ENCODE assay signal across 1 cellular context in the genomic region with DNA sequence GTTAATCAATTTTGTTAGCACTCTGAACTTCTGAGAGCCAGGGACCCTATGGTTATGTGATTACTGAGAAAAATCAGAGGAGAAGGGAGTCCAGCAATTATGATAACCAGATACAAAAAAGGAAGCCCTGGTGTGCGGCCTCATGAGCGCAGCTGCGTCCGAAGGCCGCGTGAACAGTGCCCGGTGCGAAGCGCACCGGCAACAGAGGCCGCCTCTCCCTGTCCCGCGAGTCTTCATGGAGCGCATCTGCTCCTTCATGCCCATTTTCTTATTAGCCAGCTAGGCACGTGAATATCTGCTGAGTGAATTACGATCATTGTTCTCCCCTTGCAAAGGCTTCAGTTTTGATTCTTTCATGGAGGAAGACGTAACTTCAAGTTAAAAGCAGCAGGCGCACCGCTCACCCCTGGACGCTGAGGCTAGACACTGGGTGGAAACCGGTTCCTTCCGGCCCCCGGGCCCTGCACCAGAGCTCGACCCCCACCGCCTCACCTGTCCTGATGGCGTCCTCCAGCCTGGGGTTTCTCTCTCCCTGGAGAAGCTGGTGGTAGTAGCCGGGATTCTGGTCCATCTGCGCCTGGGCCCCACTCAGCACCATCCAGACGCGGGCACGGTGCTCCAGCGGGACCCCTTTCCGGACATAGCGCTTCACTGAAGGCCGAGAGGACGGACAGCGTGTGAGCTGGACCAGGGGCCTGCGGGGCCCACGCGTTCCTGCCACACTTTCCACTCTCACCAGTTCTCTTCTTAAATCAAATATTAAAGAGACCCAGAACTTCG.
TF ChIP-seq lines count a peak whose summit lies in the region.

No MANE protein-coding gene starts in this region.

TF ChIP-seq in GM23338, 12 proteins besides CTCF, POLR2A, EP300 and RAD21 (continued from another document):
- TF ChIP-seq, protein P1, sequence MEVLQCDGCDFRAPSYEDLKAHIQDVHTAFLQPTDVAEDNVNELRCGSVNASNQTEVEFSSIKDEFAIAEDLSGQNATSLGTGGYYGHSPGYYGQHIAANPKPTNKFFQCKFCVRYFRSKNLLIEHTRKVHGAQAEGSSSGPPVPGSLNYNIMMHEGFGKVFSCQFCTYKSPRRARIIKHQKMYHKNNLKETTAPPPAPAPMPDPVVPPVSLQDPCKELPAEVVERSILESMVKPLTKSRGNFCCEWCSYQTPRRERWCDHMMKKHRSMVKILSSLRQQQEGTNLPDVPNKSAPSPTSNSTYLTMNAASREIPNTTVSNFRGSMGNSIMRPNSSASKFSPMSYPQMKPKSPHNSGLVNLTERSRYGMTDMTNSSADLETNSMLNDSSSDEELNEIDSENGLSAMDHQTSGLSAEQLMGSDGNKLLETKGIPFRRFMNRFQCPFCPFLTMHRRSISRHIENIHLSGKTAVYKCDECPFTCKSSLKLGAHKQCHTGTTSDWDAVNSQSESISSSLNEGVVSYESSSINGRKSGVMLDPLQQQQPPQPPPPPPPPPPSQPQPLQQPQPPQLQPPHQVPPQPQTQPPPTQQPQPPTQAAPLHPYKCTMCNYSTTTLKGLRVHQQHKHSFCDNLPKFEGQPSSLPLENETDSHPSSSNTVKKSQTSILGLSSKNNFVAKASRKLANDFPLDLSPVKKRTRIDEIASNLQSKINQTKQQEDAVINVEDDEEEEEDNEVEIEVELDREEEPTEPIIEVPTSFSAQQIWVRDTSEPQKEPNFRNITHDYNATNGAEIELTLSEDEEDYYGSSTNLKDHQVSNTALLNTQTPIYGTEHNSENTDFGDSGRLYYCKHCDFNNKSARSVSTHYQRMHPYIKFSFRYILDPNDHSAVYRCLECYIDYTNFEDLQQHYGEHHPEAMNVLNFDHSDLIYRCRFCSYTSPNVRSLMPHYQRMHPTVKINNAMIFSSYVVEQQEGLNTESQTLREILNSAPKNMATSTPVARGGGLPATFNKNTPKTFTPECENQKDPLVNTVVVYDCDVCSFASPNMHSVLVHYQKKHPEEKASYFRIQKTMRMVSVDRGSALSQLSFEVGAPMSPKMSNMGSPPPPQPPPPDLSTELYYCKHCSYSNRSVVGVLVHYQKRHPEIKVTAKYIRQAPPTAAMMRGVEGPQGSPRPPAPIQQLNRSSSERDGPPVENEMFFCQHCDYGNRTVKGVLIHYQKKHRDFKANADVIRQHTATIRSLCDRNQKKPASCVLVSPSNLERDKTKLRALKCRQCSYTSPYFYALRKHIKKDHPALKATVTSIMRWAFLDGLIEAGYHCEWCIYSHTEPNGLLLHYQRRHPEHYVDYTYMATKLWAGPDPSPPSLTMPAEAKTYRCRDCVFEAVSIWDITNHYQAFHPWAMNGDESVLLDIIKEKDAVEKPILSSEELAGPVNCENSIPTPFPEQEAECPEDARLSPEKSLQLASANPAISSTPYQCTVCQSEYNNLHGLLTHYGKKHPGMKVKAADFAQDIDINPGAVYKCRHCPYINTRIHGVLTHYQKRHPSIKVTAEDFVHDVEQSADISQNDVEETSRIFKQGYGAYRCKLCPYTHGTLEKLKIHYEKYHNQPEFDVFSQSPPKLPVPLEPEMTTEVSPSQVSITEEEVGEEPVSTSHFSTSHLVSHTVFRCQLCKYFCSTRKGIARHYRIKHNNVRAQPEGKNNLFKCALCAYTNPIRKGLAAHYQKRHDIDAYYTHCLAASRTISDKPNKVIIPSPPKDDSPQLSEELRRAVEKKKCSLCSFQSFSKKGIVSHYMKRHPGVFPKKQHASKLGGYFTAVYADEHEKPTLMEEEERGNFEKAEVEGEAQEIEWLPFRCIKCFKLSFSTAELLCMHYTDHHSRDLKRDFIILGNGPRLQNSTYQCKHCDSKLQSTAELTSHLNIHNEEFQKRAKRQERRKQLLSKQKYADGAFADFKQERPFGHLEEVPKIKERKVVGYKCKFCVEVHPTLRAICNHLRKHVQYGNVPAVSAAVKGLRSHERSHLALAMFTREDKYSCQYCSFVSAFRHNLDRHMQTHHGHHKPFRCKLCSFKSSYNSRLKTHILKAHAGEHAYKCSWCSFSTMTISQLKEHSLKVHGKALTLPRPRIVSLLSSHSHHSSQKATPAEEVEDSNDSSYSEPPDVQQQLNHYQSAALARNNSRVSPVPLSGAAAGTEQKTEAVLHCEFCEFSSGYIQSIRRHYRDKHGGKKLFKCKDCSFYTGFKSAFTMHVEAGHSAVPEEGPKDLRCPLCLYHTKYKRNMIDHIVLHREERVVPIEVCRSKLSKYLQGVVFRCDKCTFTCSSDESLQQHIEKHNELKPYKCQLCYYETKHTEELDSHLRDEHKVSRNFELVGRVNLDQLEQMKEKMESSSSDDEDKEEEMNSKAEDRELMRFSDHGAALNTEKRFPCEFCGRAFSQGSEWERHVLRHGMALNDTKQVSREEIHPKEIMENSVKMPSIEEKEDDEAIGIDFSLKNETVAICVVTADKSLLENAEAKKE (CRISPR knock-in tag; IDR thresholded peaks at IDR 0.05), result no peak
